In the genomic region with DNA sequence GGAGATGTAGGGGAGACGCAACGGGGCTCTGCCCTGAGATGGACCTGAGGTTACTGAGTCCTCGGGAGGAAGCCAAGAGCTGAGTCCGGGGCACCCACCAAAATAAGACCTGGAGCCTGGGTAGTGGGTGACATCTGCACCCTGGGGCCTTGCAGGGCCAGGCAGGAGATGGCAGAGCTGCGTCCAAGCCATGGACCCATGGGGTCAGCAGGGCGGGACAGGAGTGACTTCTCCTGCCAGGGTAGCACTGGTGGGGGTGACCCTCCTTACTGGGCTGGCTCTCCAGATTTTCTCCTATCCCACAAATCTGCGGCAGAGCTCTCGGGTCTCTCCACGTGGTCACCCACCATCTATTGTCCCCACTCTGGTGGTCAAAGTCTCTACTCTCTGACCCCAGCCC, we compare ENCODE assay signal across 24 cellular contexts. TPM values are rescaled to one million over a fixed set of nuclear protein-coding genes. Genes with fewer than 3 reads are reported as not detected.
DNase-seq lines count a peak whose midpoint lies in the region; ATAC-seq, FAIRE-seq and TF ChIP-seq lines count a peak whose summit lies in the region.
"Had no signal": no experiment of that assay in that cellular context is flagged by ENCODE, and none has a peak within 500 bp of the region (broad histone marks: within the 10 kb centered on the region; RNA-seq: fewer than 3 reads in every experiment).

No MANE protein-coding gene starts in this region.

- no peaks in the 10 kb centered on the region for H3K27me3 ChIP-seq in effector memory CD4-positive, alpha-beta T cell (replicated peaks; ENCODE audit: control insufficient read depth, insufficient read depth, low read length, poor library complexity, severe bottlenecking)
- peaks cover 0 to 30% (median 0%) of the 10 kb centered on the region in 7 donors for H3K27me3 ChIP-seq in heart right ventricle
- H3K27me3 ChIP-seq: BE2C; BLaER1 treated with 17β-estradiol and CSF1 and Interleukin-3, amounts not matched to agents 10 nM and 100 nM had no signal

- no peak for FAIRE-seq in urothelium cell line (lab: Jason Lieb, UNC)
- FAIRE-seq: D721Med, GM12891, GM18507 had no signal

- no peaks in the 10 kb centered on the region for H3K4me1 ChIP-seq in effector memory CD4-positive, alpha-beta T cell (ENCODE audit: control insufficient read depth, insufficient read depth, low read length, poor library complexity, severe bottlenecking)
- no peaks in the 10 kb centered on the region for H3K4me1 ChIP-seq in heart right ventricle
- H3K4me1 ChIP-seq: BE2C had no signal

- POLR2A ChIA-PET in HEK293T (lab: Yijun Ruan, JAX): no interaction called here

- TF ChIP-seq CTCF in omental fat pad (IDR thresholded peaks at IDR 0.05): no peak
- TF ChIP-seq CTCF in heart right ventricle (IDR thresholded peaks at IDR 0.05): no peak

- ATAC-seq in omental fat pad (ENCODE audit: low FRiP score): peak; percentile 21
- no peak for ATAC-seq in heart right ventricle

- no peak overlapping the region for H3K4me3 ChIP-seq in effector memory CD4-positive, alpha-beta T cell (ENCODE audit: insufficient read depth, low read depth, low read length, poor library complexity, severe bottlenecking)
- H3K4me3 ChIP-seq in heart right ventricle: no peak overlapping the region
- H3K4me3 ChIP-seq: BLaER1 treated with 17β-estradiol and CSF1 and Interleukin-3, amounts not matched to agents 10 nM and 100 nM had no signal

- H3K36me3 ChIP-seq in effector memory CD4-positive, alpha-beta T cell (ENCODE audit: control insufficient read depth, insufficient read depth, low read length): no peaks in the 10 kb centered on the region
- no peaks in the 10 kb centered on the region for H3K36me3 ChIP-seq in heart right ventricle
- H3K36me3 ChIP-seq: BE2C; BLaER1 treated with 17β-estradiol and CSF1 and Interleukin-3, amounts not matched to agents 10 nM and 100 nM had no signal

- peak; percentile 1 for DNase-seq in GM03348 (ENCODE audit: low spot score)
- peak; percentile 2 for DNase-seq in HEK293T (ENCODE audit: extremely low spot score)
- no peak for DNase-seq in omental fat pad (ENCODE audit: low spot score)
- DNase-seq in urothelium cell line (ENCODE audit: low spot score): peak; percentile 2
- DNase-seq in effector memory CD4-positive, alpha-beta T cell: no peak
- no peak for DNase-seq in AG08395 (ENCODE audit: low spot score)
- no peak for DNase-seq in heart right ventricle
- DNase-seq: AML-193; BE2C; CD4-positive, alpha-beta T cell; CD8-positive, alpha-beta memory T cell; DMS 273 treated with DMSO at 0.1 percent for 48 hours; DMS79; GDM1; GOT3; H7; HCEC 1CT had no signal

- WGBS in heart right ventricle, 2 donors: 90 to 93% methylated on average over 9 of the region's 9 CpGs

- CTCF ChIA-PET in HEK293T (lab: Yijun Ruan, JAX): interaction anchor here (1.0 to 1.4 kb wide), 2 partner anchors 18 to 159 kb away, joined by 3 read pairs; no protein-coding TSS in a partner anchor

- H3K9me3 ChIP-seq in effector memory CD4-positive, alpha-beta T cell (ENCODE audit: control insufficient read depth, low read length): no peaks in the 10 kb centered on the region
- no peaks in the 10 kb centered on the region for H3K9me3 ChIP-seq in heart right ventricle
- H3K9me3 ChIP-seq: BE2C; BLaER1 treated with 17β-estradiol and CSF1 and Interleukin-3, amounts not matched to agents 10 nM and 100 nM had no signal

- H3K27ac ChIP-seq in effector memory CD4-positive, alpha-beta T cell (ENCODE audit: insufficient read depth, low read length, poor library complexity, severe bottlenecking): no peak overlapping the region
- H3K27ac ChIP-seq in heart right ventricle: no peak overlapping the region
- H3K27ac ChIP-seq: BLaER1 treated with 17β-estradiol and CSF1 and Interleukin-3, amounts not matched to agents 10 nM and 100 nM had no signal

- intact Hi-C loops in heart right ventricle (cut with DNase I): no loop called here

TF ChIP-seq in HEK293T, 16 proteins besides CTCF, POLR2A, EP300 and RAD21:
- TF ChIP-seq, protein P1, sequence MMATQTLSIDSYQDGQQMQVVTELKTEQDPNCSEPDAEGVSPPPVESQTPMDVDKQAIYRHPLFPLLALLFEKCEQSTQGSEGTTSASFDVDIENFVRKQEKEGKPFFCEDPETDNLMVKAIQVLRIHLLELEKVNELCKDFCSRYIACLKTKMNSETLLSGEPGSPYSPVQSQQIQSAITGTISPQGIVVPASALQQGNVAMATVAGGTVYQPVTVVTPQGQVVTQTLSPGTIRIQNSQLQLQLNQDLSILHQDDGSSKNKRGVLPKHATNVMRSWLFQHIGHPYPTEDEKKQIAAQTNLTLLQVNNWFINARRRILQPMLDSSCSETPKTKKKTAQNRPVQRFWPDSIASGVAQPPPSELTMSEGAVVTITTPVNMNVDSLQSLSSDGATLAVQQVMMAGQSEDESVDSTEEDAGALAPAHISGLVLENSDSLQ (IDR thresholded peaks at IDR 0.05): no peak
- TF ChIP-seq HDGF (IDR thresholded peaks at IDR 0.05; ENCODE audit: borderline replicate concordance) (no peak), ZNF384 (IDR thresholded peaks at IDR 0.05) (no peak), ARNT (IDR thresholded peaks at IDR 0.05) (no peak), FOXA1 (IDR thresholded peaks at IDR 0.05) (no peak), SP1 (IDR thresholded peaks at IDR 0.05) (no peak), TARDBP (IDR thresholded peaks at IDR 0.05) (no peak), ELF4 (IDR thresholded peaks at IDR 0.05) (no peak), NFRKB (IDR thresholded peaks at IDR 0.05) (no peak), L3MBTL2 (conservative IDR thresholded peaks at IDR 0.05) (no peak), FOXM1 (IDR thresholded peaks at IDR 0.05; ENCODE audit: borderline replicate concordance) (no peak), FOXK2 (IDR thresholded peaks at IDR 0.05) (no peak), LEF1 (IDR thresholded peaks at IDR 0.05; ENCODE audit: borderline replicate concordance) (no peak), BHLHE40 (IDR thresholded peaks at IDR 0.05; ENCODE audit: borderline replicate concordance) (no peak)

RNA-seq across cellular contexts. Expression of a gene that starts 2.1 kb away (rescaled TPM):
- total RNA-seq in omental fat pad: not detected
- total RNA-seq in heart right ventricle: not detected
- not detected for polyA plus RNA-seq in heart right ventricle
- total RNA-seq: A172; A673; CD4-positive, alpha-beta T cell; CD8-positive, alpha-beta memory T cell had no signal
- polyA plus RNA-seq: CD14-positive monocyte; CD8-positive, alpha-beta memory T cell had no signal

RNA-seq across cellular contexts. Expression of a gene that starts 54.2 kb away (rescaled TPM):
- total RNA-seq in omental fat pad (100 to 1,000 TPM; 291 to 685 (median 428) TPM), heart right ventricle (100 to 1,000 TPM; 101 to 274 (median 171) TPM)
- 100 to 1,000 TPM; 211 to 245 TPM for polyA plus RNA-seq in heart right ventricle
- total RNA-seq: H7 had no signal
- polyA plus RNA-seq: CD14-positive monocyte; CD8-positive, alpha-beta memory T cell had no signal

Comparison
In these comparisons a context has a peak if more than half of its experiments do, and no peak if none do; other contexts are left out.
1. DNase-seq: peak in GM03348 (single experiment), HEK293T (single experiment) and urothelium cell line (single experiment); none in omental fat pad (single experiment), effector memory CD4-positive, alpha-beta T cell (0 of 3), AG08395 (single experiment) and heart right ventricle (0 of 2).